18 cellular contexts compared by ENCODE assay signal in the genomic region with DNA sequence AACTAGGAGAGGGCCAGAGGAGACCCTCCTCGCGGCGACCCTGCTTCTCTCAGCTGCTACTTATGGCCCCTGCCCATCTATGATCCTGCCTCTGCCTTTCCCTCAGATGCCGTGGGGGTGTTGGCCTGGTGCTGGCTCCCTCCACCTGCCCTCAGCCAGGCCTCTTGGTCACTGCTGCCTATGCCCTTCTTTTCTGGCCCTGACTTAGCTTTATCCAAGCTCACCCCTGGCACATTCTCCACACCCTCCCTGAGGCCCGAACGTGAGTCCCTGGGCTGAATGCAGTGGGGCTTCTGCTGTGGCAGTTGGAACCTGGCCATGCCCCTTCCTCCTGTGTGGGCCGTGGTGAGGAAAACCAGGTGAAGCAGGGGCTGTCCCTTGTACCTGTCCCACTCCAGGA. TPM values are rescaled to one million over a fixed set of nuclear protein-coding genes. Genes with fewer than 3 reads are reported as not detected.
DNase-seq lines count a peak whose midpoint lies in the region; ATAC-seq and TF ChIP-seq lines count a peak whose summit lies in the region.
"Had no signal": no experiment of that assay in that cellular context is flagged by ENCODE, and none has a peak within 500 bp of the region (broad histone marks: within the 10 kb centered on the region; RNA-seq: fewer than 3 reads in every experiment).

No MANE protein-coding gene starts in this region.

- H3K27me3 Mint-ChIP-seq in T-cell: no peaks in the 10 kb centered on the region
- H3K27me3 Mint-ChIP-seq in glutamatergic neuron (ENCODE audit: unreplicated experiment): peaks cover 2% of the 10 kb centered on the region
- H3K27me3 Mint-ChIP-seq: natural killer cell treated with Interleukin-12 subunit alpha and Interleukin-12 subunit beta and Interleukin-15 and Interleukin-18, amount 100 ng/mL, for 72 hours had no signal

- peaks cover 38 to 58% (median 45%) of the 10 kb centered on the region in 3 donors for H3K4me1 Mint-ChIP-seq in T-cell
- H3K4me1 Mint-ChIP-seq in glutamatergic neuron (ENCODE audit: low read depth, unreplicated experiment): peaks cover 26% of the 10 kb centered on the region

- H3K4me3 Mint-ChIP-seq in T-cell: no peak overlapping the region
- H3K4me3 Mint-ChIP-seq in glutamatergic neuron (ENCODE audit: unreplicated experiment): no peak overlapping the region
- H3K4me3 Mint-ChIP-seq: HFFc6; natural killer cell treated with Interleukin-12 subunit alpha and Interleukin-12 subunit beta and Interleukin-15 and Interleukin-18, amount 100 ng/mL, for 72 hours had no signal

- TF ChIP-seq POLR2A in heart left ventricle (IDR thresholded peaks at IDR 0.05): no peak

- TF ChIP-seq CTCF in heart left ventricle (IDR thresholded peaks at IDR 0.05) (no peak), glutamatergic neuron (IDR thresholded peaks at IDR 0.05; ENCODE audit: partially characterized antibody, unreplicated experiment) (no peak), thoracic aorta (IDR thresholded peaks at IDR 0.05) (no peak)

- WGBS in heart left ventricle, 4 donors: 66 to 78% (median 72%) methylated on average over 6 to 7 of the region's 7 CpGs

- intact Hi-C loops in heart left ventricle (cut with DNase I) (loop anchor here in 4 of 10 donors (5.0 to 10.0 kb wide), 2 partner anchors 54 to 157 kb away; a partner anchor contains a TSS), Right ventricle myocardium superior (cut with DNase I) (no loop called here)

- H3K9me3 ChIP-seq in heart left ventricle: no peaks in the 10 kb centered on the region
- H3K9me3 ChIP-seq in thoracic aorta: no peaks in the 10 kb centered on the region

- POLR2A ChIA-PET in T-cell (lab: Charles Lee): no interaction called here

- no peak overlapping the region for H3K4me3 ChIP-seq in heart left ventricle
- H3K4me3 ChIP-seq in thoracic aorta: no peak overlapping the region

- CTCF ChIA-PET in T-cell (lab: Charles Lee): no interaction called here

- H3K36me3 Mint-ChIP-seq in T-cell (peaks cover 7% of the 10 kb centered on the region), glutamatergic neuron (ENCODE audit: unreplicated experiment) (no peaks in the 10 kb centered on the region)
- H3K36me3 Mint-ChIP-seq: natural killer cell treated with Interleukin-12 subunit alpha and Interleukin-12 subunit beta and Interleukin-15 and Interleukin-18, amount 100 ng/mL, for 72 hours had no signal

- ATAC-seq in heart left ventricle (no peak), Right ventricle myocardium superior (ENCODE audit: poor library complexity) (no peak), T-cell (replicated peaks in 1 of 4) (no peak), thoracic aorta (ENCODE audit: insufficient number of reproducible peaks, low FRiP score, low read depth) (no peak), GM19023 (IDR thresholded peaks at IDR 0.05; ENCODE audit: unreplicated experiment) (no peak)
- ATAC-seq: natural killer cell treated with Interleukin-12 subunit alpha and Interleukin-12 subunit beta and Interleukin-15 and Interleukin-18, amount 100 ng/mL, for 72 hours had no signal

- H3K27ac ChIP-seq in heart left ventricle: peak overlapping the region in 11 of 12 donors; percentile 51 to 91 (median 80)
- peak overlapping the region; percentile 63 to 69 for H3K27ac ChIP-seq in thoracic aorta

- H3K9me3 Mint-ChIP-seq in T-cell (no peaks in the 10 kb centered on the region), glutamatergic neuron (ENCODE audit: unreplicated experiment) (no peaks in the 10 kb centered on the region)
- H3K9me3 Mint-ChIP-seq: HFFc6; natural killer cell treated with Interleukin-12 subunit alpha and Interleukin-12 subunit beta and Interleukin-15 and Interleukin-18, amount 100 ng/mL, for 72 hours had no signal

- H3K4me1 ChIP-seq in heart left ventricle (peaks cover 3 to 98% (median 67%) of the 10 kb centered on the region in 12 donors), thoracic aorta (ENCODE audit: control insufficient read depth in 1 of 2, low read depth in 2 of 2) (peaks cover 37 to 71% of the 10 kb centered on the region in 2 donors)

- H3K27me3 ChIP-seq in heart left ventricle (no peaks in the 10 kb centered on the region), thoracic aorta (replicated peaks; ENCODE audit: insufficient read depth) (no peaks in the 10 kb centered on the region)

- DNase-seq in heart left ventricle (no peak), Right ventricle myocardium superior (no peak), T-cell (no peak), glutamatergic neuron (no peak), thoracic aorta (ENCODE audit: low spot score) (no peak), NCI-H748 (lab: John Stamatoyannopoulos, UW; ENCODE audit: unreplicated experiment) (no peak), LoVo (ENCODE audit: low spot score) (no peak)
- DNase-seq: activated CD4-positive, alpha-beta T cell treated with anti-CD3 and anti-CD28 coated beads for 4 hours; activated CD8-positive, alpha-beta memory T cell treated with anti-CD3 and anti-CD28 coated beads, Interleukin-2, amount 50 U/mL, for 48 hours; DND-41; HFFc6; mesendoderm; NK-92 treated with Interleukin-12 subunit alpha and Interleukin-12 subunit beta, amount 100 ng/mL, for 24 hours; RPMI8226; small intestine; stimulated activated CD4-positive, alpha-beta T cell treated with anti-CD3 and anti-CD28 coated beads, Interleukin-2, amount 100 ng/mL, for 48 hours had no signal

- H3K36me3 ChIP-seq in heart left ventricle: peaks cover 0 to 58% (median 21%) of the 10 kb centered on the region in 9 donors
- H3K36me3 ChIP-seq in thoracic aorta: peaks cover 27% of the 10 kb centered on the region

- H3K27ac Mint-ChIP-seq in T-cell (peak overlapping the region; percentile 83 to 86), glutamatergic neuron (ENCODE audit: unreplicated experiment) (peak overlapping the region; percentile 29)

RNA-seq across cellular contexts. Expression of a gene that starts 19.8 kb away (rescaled TPM):
- 10 to 100 TPM in 1 of 9 donors, 1 to 10 TPM in 8; 1.5 to 12.6 (median 2.6) TPM for total RNA-seq in heart left ventricle
- polyA plus RNA-seq in heart left ventricle: 1 to 10 TPM; 2.7 to 3.5 TPM
- 2.6 TPM for total RNA-seq in Right ventricle myocardium superior
- total RNA-seq in T-cell: 1 to 10 TPM; 1.3 to 2.3 (median 1.6) TPM
- 123 TPM for total RNA-seq in glutamatergic neuron (ENCODE audit: unreplicated experiment)
- total RNA-seq in thoracic aorta: 10 to 100 TPM; 16.8 to 43.2 TPM
